9 cellular contexts compared by ENCODE assay signal in the genomic region with DNA sequence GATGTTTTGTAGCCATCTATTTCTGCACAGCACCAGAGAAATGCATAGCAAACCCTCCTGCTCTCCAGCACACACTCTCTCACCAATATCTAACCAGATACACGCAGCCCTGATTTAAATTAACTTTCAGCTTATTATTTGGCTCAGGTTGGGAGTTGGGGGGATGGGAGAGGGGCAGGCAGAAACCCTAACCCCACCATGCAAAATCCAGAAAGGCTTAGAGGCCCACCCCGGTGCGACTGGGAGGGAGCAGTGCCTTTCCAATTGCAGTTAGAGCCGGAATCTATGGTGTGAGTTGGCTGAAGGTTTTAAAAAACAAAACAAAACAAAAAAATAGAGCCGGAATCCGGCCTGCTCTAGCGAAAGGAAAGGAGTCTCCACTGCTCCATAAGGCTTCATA. TPM values are rescaled to one million over a fixed set of nuclear protein-coding genes. Genes with fewer than 3 reads are reported as not detected.
DNase-seq lines count a peak whose midpoint lies in the region; ATAC-seq and TF ChIP-seq lines count a peak whose summit lies in the region.
"Had no signal": no experiment of that assay in that cellular context is flagged by ENCODE, and none has a peak within 500 bp of the region (broad histone marks: within the 10 kb centered on the region; RNA-seq: fewer than 3 reads in every experiment).

No MANE protein-coding gene starts in this region.

- no peaks in the 10 kb centered on the region for H4K20me1 ChIP-seq in H9 (ENCODE audit: control insufficient read depth, insufficient read depth, insufficient read length)

- H3K9me3 Mint-ChIP-seq in H9 (peaks cover 3 to 6% of the 10 kb centered on the region in 2 experiments; a peak in 4 of 5 replicates), WTC11 (no peaks in the 10 kb centered on the region)

- H3K27me3 Mint-ChIP-seq in H9 (ENCODE audit: low read depth) (no peaks in the 10 kb centered on the region; the same call in 1 of the 2 replicates), WTC11 (ENCODE audit: low read depth) (no peaks in the 10 kb centered on the region)

- peaks cover 9% of the 10 kb centered on the region; the same call in 1 of the 2 replicates for H3K4me1 ChIP-seq in H9 (ENCODE audit: insufficient read depth, low read length)
- peaks cover 39% of the 10 kb centered on the region for H3K4me1 ChIP-seq in iPS-18a (ENCODE audit: control insufficient read depth, low read depth, low read length)

- H3K4me3 Mint-ChIP-seq in H9, result peak overlapping the region; percentile 90 to 96
- H3K4me3 Mint-ChIP-seq in WTC11, result peak overlapping the region; percentile 99

- H3K36me3 ChIP-seq in iPS-18a (ENCODE audit: control insufficient read depth, low read depth, low read length), result no peaks in the 10 kb centered on the region

- H3K56ac ChIP-seq in H9 (ENCODE audit: insufficient read length, low read depth, low read length), result no peak overlapping the region

- ATAC-seq in WTC11, result no peak
- no peak for ATAC-seq in HG03135 (IDR thresholded peaks at IDR 0.05; ENCODE audit: unreplicated experiment)
- ATAC-seq in GM21737 (IDR thresholded peaks at IDR 0.05; ENCODE audit: unreplicated experiment), result no peak
- ATAC-seq: left ventricle myocardium superior had no signal

- POLR2A ChIA-PET in WTC11 (lab: Charles Lee), result interaction anchor here (1.5 kb wide), 1 partner anchor 9 kb away, joined by 3 read pairs; no protein-coding TSS in a partner anchor

- no peak for DNase-seq in AG09309 (ENCODE audit: low read depth)
- DNase-seq in H9, result no peak
- DNase-seq in WTC11 (ENCODE audit: low spot score), result no peak
- no peak for DNase-seq in GM13976 (ENCODE audit: low spot score)
- DNase-seq in AG20443 (ENCODE audit: low spot score), result no peak
- DNase-seq: left ventricle myocardium superior had no signal

- in situ Hi-C loops in GM13976 (cut with MboI; ENCODE audit: low sequenced_read_pairs, unreplicated experiment), result no loop called here

- no peaks in the 10 kb centered on the region for H3K79me1 ChIP-seq in H9 (ENCODE audit: insufficient read depth, low read depth, low read length, poor library complexity, severe bottlenecking)

- H3K4me2 ChIP-seq in H9 (ENCODE audit: insufficient read depth, insufficient read length, low read length), result peak overlapping the region; percentile 96

- CTCF ChIA-PET in WTC11 (lab: Charles Lee), result interaction anchor here (0.9 to 2.1 kb wide), 3 partner anchors 62 to 194 kb away, joined by 3 to 9 read pairs (median 3); no protein-coding TSS in a partner anchor

- H3K27ac Mint-ChIP-seq in H9, result peak overlapping the region; percentile 88 to 99 (median 98)
- peak overlapping the region; percentile 97 for H3K27ac Mint-ChIP-seq in WTC11

- peaks cover 16% of the 10 kb centered on the region for H3K23me2 ChIP-seq in H9 (ENCODE audit: insufficient read length, low read depth, low read length, poor library complexity, severe bottlenecking)

- H2AFZ ChIP-seq in H9 (ENCODE audit: low read length), result no peak overlapping the region

- no peak overlapping the region for H3K4ac ChIP-seq in H9 (ENCODE audit: low read depth, low read length)

- no CpG with 5 or more reads among the region's 7 CpGs for WGBS in H9 (ENCODE audit: extremely low coverage, insufficient read length, low lambda C conversion rate)

- peaks cover 19 to 24% (median 24%) of the 10 kb centered on the region in 3 experiments for H3K36me3 Mint-ChIP-seq in H9 (ENCODE audit: insufficient read depth in 1 of 3, low read depth in 3 of 3)
- peaks cover 14% of the 10 kb centered on the region for H3K36me3 Mint-ChIP-seq in WTC11

- no peak overlapping the region for H4K8ac ChIP-seq in H9 (replicated peaks; ENCODE audit: insufficient read length, low read depth, low read length)

- TF ChIP-seq CTCF in AG09309 (IDR thresholded peaks at IDR 0.05; ENCODE audit: control insufficient read depth, insufficient read depth, low read depth, low read length, missing control alignments) (no peak), H9 (conservative IDR thresholded peaks at IDR 0.05) (no peak), WTC11 (IDR thresholded peaks at IDR 0.05) (no peak), GM13976 (IDR thresholded peaks at IDR 0.05; ENCODE audit: borderline replicate concordance, control extremely low read depth, extremely low read depth, insufficient read depth, missing control alignments) (no peak)

- H2BK15ac ChIP-seq in H9 (ENCODE audit: low read depth, low read length), result no peak overlapping the region

- peak overlapping the region; percentile 43 for H3K27ac ChIP-seq in H9 (ENCODE audit: insufficient read length, low read depth, low read length)
- H3K27ac ChIP-seq in iPS-18a (ENCODE audit: low read length), result no peak overlapping the region

- H3K4me3 ChIP-seq in AG09309 (ENCODE audit: control insufficient read depth, low read depth, low read length), result peak overlapping the region; percentile 50
- H3K4me3 ChIP-seq in iPS-18a (ENCODE audit: low read length), result peak overlapping the region; percentile 94

- H2AK5ac ChIP-seq in H9 (ENCODE audit: insufficient read length, low read length), result no peak overlapping the region

- peaks cover 41% of the 10 kb centered on the region for H3K79me2 ChIP-seq in H9 (ENCODE audit: insufficient read depth, low read length)

- no peak overlapping the region for H3K23ac ChIP-seq in H9 (ENCODE audit: insufficient read length, low read depth, low read length)

- H2BK120ac ChIP-seq in H9 (ENCODE audit: low read depth, low read length, poor library complexity, severe bottlenecking), result no peak overlapping the region

- no peak overlapping the region for H2BK12ac ChIP-seq in H9 (ENCODE audit: insufficient read length, low read depth, low read length)

- H3K18ac ChIP-seq in H9 (ENCODE audit: insufficient read length, low read depth, low read length), result no peak overlapping the region

- H3K4me1 Mint-ChIP-seq in H9, result peaks cover 37 to 38% of the 10 kb centered on the region in 2 experiments
- peaks cover 43% of the 10 kb centered on the region for H3K4me1 Mint-ChIP-seq in WTC11

- H3K9ac ChIP-seq in H9 (ENCODE audit: extremely low read depth, insufficient read length, low read length), result peak overlapping the region; percentile 91
- H3K9ac ChIP-seq in iPS-18a (ENCODE audit: low read length), result peak overlapping the region; percentile 88

- H3K9me3 ChIP-seq in H9 (ENCODE audit: control insufficient read depth, low read depth, low read length) (no peaks in the 10 kb centered on the region), iPS-18a (ENCODE audit: control insufficient read depth, low read depth, low read length) (no peaks in the 10 kb centered on the region)

- H3K27me3 ChIP-seq in H9 (ENCODE audit: insufficient read depth, low read length) (no peaks in the 10 kb centered on the region), iPS-18a (ENCODE audit: control insufficient read depth, insufficient read depth, low read length) (no peaks in the 10 kb centered on the region)

- H2BK5ac ChIP-seq in H9 (ENCODE audit: insufficient read length, low read length), result no peak overlapping the region

- H3K14ac ChIP-seq in H9 (ENCODE audit: insufficient read depth, low read length), result no peak overlapping the region

- no peak overlapping the region for H3T11ph ChIP-seq in H9 (ENCODE audit: low read length)

- no peak overlapping the region for H4K91ac ChIP-seq in H9 (ENCODE audit: insufficient read length, low read depth, low read length)

- no peak overlapping the region for H4K5ac ChIP-seq in H9 (ENCODE audit: insufficient read length, low read depth, low read length)

- H2BK20ac ChIP-seq in H9 (ENCODE audit: low read depth, low read length, poor library complexity, severe bottlenecking), result no peak overlapping the region

TF ChIP-seq in WTC11, 78 proteins besides CTCF, POLR2A, EP300 and RAD21 (continues in another document):
- no peak for TF ChIP-seq ZNF416 (CRISPR knock-in tag; IDR thresholded peaks at IDR 0.05)
- no peak for TF ChIP-seq MYBL2 (CRISPR knock-in tag; IDR thresholded peaks at IDR 0.05)
- TF ChIP-seq, protein P1, sequence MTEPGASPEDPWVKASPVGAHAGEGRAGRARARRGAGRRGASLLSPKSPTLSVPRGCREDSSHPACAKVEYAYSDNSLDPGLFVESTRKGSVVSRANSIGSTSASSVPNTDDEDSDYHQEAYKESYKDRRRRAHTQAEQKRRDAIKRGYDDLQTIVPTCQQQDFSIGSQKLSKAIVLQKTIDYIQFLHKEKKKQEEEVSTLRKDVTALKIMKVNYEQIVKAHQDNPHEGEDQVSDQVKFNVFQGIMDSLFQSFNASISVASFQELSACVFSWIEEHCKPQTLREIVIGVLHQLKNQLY (CRISPR knock-in tag; IDR thresholded peaks at IDR 0.05), result no peak
- TF ChIP-seq, protein P2, sequence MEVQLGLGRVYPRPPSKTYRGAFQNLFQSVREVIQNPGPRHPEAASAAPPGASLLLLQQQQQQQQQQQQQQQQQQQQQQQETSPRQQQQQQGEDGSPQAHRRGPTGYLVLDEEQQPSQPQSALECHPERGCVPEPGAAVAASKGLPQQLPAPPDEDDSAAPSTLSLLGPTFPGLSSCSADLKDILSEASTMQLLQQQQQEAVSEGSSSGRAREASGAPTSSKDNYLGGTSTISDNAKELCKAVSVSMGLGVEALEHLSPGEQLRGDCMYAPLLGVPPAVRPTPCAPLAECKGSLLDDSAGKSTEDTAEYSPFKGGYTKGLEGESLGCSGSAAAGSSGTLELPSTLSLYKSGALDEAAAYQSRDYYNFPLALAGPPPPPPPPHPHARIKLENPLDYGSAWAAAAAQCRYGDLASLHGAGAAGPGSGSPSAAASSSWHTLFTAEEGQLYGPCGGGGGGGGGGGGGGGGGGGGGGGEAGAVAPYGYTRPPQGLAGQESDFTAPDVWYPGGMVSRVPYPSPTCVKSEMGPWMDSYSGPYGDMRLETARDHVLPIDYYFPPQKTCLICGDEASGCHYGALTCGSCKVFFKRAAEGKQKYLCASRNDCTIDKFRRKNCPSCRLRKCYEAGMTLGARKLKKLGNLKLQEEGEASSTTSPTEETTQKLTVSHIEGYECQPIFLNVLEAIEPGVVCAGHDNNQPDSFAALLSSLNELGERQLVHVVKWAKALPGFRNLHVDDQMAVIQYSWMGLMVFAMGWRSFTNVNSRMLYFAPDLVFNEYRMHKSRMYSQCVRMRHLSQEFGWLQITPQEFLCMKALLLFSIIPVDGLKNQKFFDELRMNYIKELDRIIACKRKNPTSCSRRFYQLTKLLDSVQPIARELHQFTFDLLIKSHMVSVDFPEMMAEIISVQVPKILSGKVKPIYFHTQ (CRISPR knock-in tag; IDR thresholded peaks at IDR 0.05), result no peak
- no peak for TF ChIP-seq ZNF671 (CRISPR knock-in tag; IDR thresholded peaks at IDR 0.05)
- TF ChIP-seq ZNF219 (CRISPR knock-in tag; IDR thresholded peaks at IDR 0.05; ENCODE audit: borderline replicate concordance), result no peak
- TF ChIP-seq, protein P3, sequence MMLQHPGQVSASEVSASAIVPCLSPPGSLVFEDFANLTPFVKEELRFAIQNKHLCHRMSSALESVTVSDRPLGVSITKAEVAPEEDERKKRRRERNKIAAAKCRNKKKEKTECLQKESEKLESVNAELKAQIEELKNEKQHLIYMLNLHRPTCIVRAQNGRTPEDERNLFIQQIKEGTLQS (CRISPR knock-in tag; conservative IDR thresholded peaks at IDR 0.05), result no peak

RNA-seq across cellular contexts. Expression of a gene that starts 3.0 kb away (rescaled TPM):
- 180 and 197 TPM in 2 replicates for total RNA-seq in H9 (2021)
- total RNA-seq in WTC11 (2021), result 129 to 165 TPM (median 164 TPM) in 3 replicates
- total RNA-seq: left ventricle myocardium superior had no signal
